ENCODE assay signal across 18 cellular contexts in genomic region chr14:94050231-94050880, GRCh38. TPM values are rescaled to one million over a fixed set of nuclear protein-coding genes. Genes with fewer than 3 reads are reported as not detected.
A peak's percentile ranks its signal among the peaks of the same experiment; 100 is the strongest.
DNase-seq lines count a peak whose midpoint lies in the region; ATAC-seq and TF ChIP-seq lines count a peak whose summit lies in the region.
"Had no signal": no experiment of that assay in that cellular context is flagged by ENCODE, and none has a peak within 500 bp of the region (broad histone marks: within the 10 kb centered on the region; RNA-seq: fewer than 3 reads in every experiment).

No MANE protein-coding gene starts in this region.

- H3K27ac Mint-ChIP-seq in activated naive CD4-positive, alpha-beta T cell treated with anti-CD3 and anti-CD28 coated beads, Interleukin-2, amount 50 U/mL, for 24 hours, result peak overlapping the region; percentile 4
- no peak overlapping the region for H3K27ac Mint-ChIP-seq in activated naive CD4-positive, alpha-beta T cell treated with anti-CD3 and anti-CD28 coated beads, Interleukin-2, amount 10 ng/mL, durations not matched to agents 7 days and 5 days
- H3K27ac Mint-ChIP-seq in nephron progenitor cell, result no peak overlapping the region

- TF ChIP-seq POLR2A in right lobe of liver (IDR thresholded peaks at IDR 0.05), result no peak

- no peak overlapping the region for H3K4me3 ChIP-seq in right lobe of liver
- H3K4me3 ChIP-seq: SJSA1, tibial artery had no signal

- intact Hi-C loops in right lobe of liver (cut with DNase I), result no loop called here

- TF ChIP-seq CTCF in right lobe of liver (IDR thresholded peaks at IDR 0.05) (no peak), nephron progenitor cell (IDR thresholded peaks at IDR 0.05) (no peak)

- CTCF ChIA-PET in activated naive CD4-positive, alpha-beta T cell treated with anti-CD3 and anti-CD28 coated beads, Interleukin-2, amount 10 ng/mL, durations not matched to agents 7 days and 5 days (lab: Charles Lee), result interaction anchor here (5.7 to 8.0 kb wide), 2 partner anchors 14 to 87 kb away, joined by 39 to 50 read pairs; no protein-coding TSS in a partner anchor

- H3K9me3 ChIP-seq in right lobe of liver, result no peaks in the 10 kb centered on the region
- H3K9me3 ChIP-seq: SJSA1, tibial artery had no signal

- H3K36me3 Mint-ChIP-seq in activated naive CD4-positive, alpha-beta T cell treated with anti-CD3 and anti-CD28 coated beads, Interleukin-2, amount 50 U/mL, for 24 hours, result peaks cover 21% of the 10 kb centered on the region
- H3K36me3 Mint-ChIP-seq in activated naive CD4-positive, alpha-beta T cell treated with anti-CD3 and anti-CD28 coated beads, Interleukin-2, amount 10 ng/mL, durations not matched to agents 7 days and 5 days, result peaks cover 65% of the 10 kb centered on the region
- H3K36me3 Mint-ChIP-seq in nephron progenitor cell (ENCODE audit: low read depth), result peaks cover 61% of the 10 kb centered on the region

- 77% methylated on average over 5 of the region's 6 CpGs for WGBS in right lobe of liver (ENCODE audit: insufficient coverage, low coverage, low lambda C conversion rate, missing lambda C conversion rate)

- H3K4me1 ChIP-seq in right lobe of liver, result peaks cover 0 to 14% (median 2%) of the 10 kb centered on the region in 4 donors
- H3K4me1 ChIP-seq: SJSA1, tibial artery had no signal

- H3K4me3 Mint-ChIP-seq in activated naive CD4-positive, alpha-beta T cell treated with anti-CD3 and anti-CD28 coated beads, Interleukin-2, amount 50 U/mL, for 24 hours, result no peak overlapping the region
- no peak overlapping the region for H3K4me3 Mint-ChIP-seq in activated naive CD4-positive, alpha-beta T cell treated with anti-CD3 and anti-CD28 coated beads, Interleukin-2, amount 10 ng/mL, durations not matched to agents 7 days and 5 days
- H3K4me3 Mint-ChIP-seq in nephron progenitor cell, result no peak overlapping the region

- DNase-seq in activated naive CD4-positive, alpha-beta T cell treated with anti-CD3 and anti-CD28 coated beads, Interleukin-2, amount 10 ng/mL, durations not matched to agents 7 days and 5 days, result no peak
- DNase-seq in ecto neural progenitor cell (ENCODE audit: low spot score) (peak; percentile 13), right lobe of liver (peak; percentile 83 to 84 (median 83)), ureter (ENCODE audit: low spot score) (peak; percentile 41), nephron progenitor cell (no peak), NOMO-1 (lab: John Stamatoyannopoulos, UW; ENCODE audit: unreplicated experiment in 2 of 2) (no peak)
- DNase-seq: activated CD4-positive, alpha-beta T cell treated with anti-CD3 and anti-CD28 coated beads, Interleukin-2, amount 50 U/mL, for 4 hours; cortex of kidney; GDM1; KG1; NCI-H1105 had no signal

- no peaks in the 10 kb centered on the region for H3K27me3 Mint-ChIP-seq in activated naive CD4-positive, alpha-beta T cell treated with anti-CD3 and anti-CD28 coated beads, Interleukin-2, amount 50 U/mL, for 24 hours
- no peaks in the 10 kb centered on the region for H3K27me3 Mint-ChIP-seq in activated naive CD4-positive, alpha-beta T cell treated with anti-CD3 and anti-CD28 coated beads, Interleukin-2, amount 10 ng/mL, durations not matched to agents 7 days and 5 days
- peaks cover 6% of the 10 kb centered on the region for H3K27me3 Mint-ChIP-seq in nephron progenitor cell (ENCODE audit: low read depth, poor library complexity)

- H3K9me3 Mint-ChIP-seq in activated naive CD4-positive, alpha-beta T cell treated with anti-CD3 and anti-CD28 coated beads, Interleukin-2, amount 50 U/mL, for 24 hours, result no peaks in the 10 kb centered on the region
- no peaks in the 10 kb centered on the region for H3K9me3 Mint-ChIP-seq in activated naive CD4-positive, alpha-beta T cell treated with anti-CD3 and anti-CD28 coated beads, Interleukin-2, amount 10 ng/mL, durations not matched to agents 7 days and 5 days
- no peaks in the 10 kb centered on the region for H3K9me3 Mint-ChIP-seq in nephron progenitor cell

- peaks cover 0 to 80% (median 36%) of the 10 kb centered on the region in 4 donors for H3K36me3 ChIP-seq in right lobe of liver

- peaks cover 4% of the 10 kb centered on the region for H3K4me1 Mint-ChIP-seq in activated naive CD4-positive, alpha-beta T cell treated with anti-CD3 and anti-CD28 coated beads, Interleukin-2, amount 50 U/mL, for 24 hours
- peaks cover 27% of the 10 kb centered on the region for H3K4me1 Mint-ChIP-seq in activated naive CD4-positive, alpha-beta T cell treated with anti-CD3 and anti-CD28 coated beads, Interleukin-2, amount 10 ng/mL, durations not matched to agents 7 days and 5 days
- no peaks in the 10 kb centered on the region for H3K4me1 Mint-ChIP-seq in nephron progenitor cell

- no peak overlapping the region for H3K27ac ChIP-seq in right lobe of liver
- H3K27ac ChIP-seq: HL-60, SJSA1, tibial artery had no signal

- H3K27me3 ChIP-seq in right lobe of liver, result no peaks in the 10 kb centered on the region
- H3K27me3 ChIP-seq: SJSA1, tibial artery had no signal

- ATAC-seq in right lobe of liver (peak; percentile 63 to 87 (median 78)), GM18858 (IDR thresholded peaks at IDR 0.05; ENCODE audit: unreplicated experiment) (no peak)

RNA-seq across cellular contexts. Expression of gene OTUB2, which starts 24.2 kb away (rescaled TPM):
- total RNA-seq in right lobe of liver (1 to 10 TPM in 2 of 6 experiments, under 1 TPM in 4; 0.59 to 3.7 (median 0.85) TPM), ureter (1.6 TPM)

RNA-seq across cellular contexts. Expression of gene DDX24, which starts 30.6 kb away (rescaled TPM):
- total RNA-seq in right lobe of liver (10 to 100 TPM; 47.8 to 74.0 (median 63.6) TPM), ureter (191 TPM)

RNA-seq across cellular contexts. Expression of gene IFI27L1, which starts 30.8 kb away (rescaled TPM):
- 1 to 10 TPM; 2.6 to 8.2 (median 5.3) TPM for total RNA-seq in right lobe of liver
- total RNA-seq in ureter, result 9.4 TPM

RNA-seq across cellular contexts. Expression of gene CCDC197, which starts 53.3 kb away (rescaled TPM):
- total RNA-seq in right lobe of liver (not detected), ureter (not detected)
- total RNA-seq: Calu3, pulmonary artery endothelial cell, SJSA1 had no signal

Comparison
In these comparisons a context has a peak if more than half of its experiments do, and no peak if none do; other contexts are left out.
1. DNase-seq: peak in ecto neural progenitor cell (single experiment), right lobe of liver (3 of 3) and ureter (single experiment); none in activated naive CD4-positive, alpha-beta T cell treated with anti-CD3 and anti-CD28 coated beads, Interleukin-2, amount 10 ng/mL, durations not matched to agents 7 days and 5 days (single experiment), nephron progenitor cell (single experiment) and NOMO-1 (0 of 2).